In the genomic region with DNA sequence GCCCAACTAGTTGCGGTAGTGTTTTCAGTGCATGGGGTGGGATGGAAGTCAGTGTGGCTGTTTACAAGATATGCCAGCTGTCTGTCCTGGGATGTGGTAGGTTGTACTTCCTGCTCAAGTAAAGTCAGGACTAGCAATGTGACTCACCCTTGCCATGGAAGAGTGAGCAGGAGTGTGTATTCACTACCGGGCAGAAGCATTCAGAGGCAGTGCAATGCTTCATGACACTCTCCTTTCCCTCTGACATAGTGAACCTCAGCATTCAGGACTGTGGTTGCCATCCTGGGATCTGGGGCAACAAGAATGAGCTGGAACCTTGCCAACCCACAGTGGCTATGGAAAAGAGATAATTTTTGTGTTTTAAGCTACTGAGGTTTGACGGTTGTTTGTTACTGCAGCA, we compare ENCODE assay signal across 13 cellular contexts.
DNase-seq lines count a peak whose midpoint lies in the region; ATAC-seq lines count a peak whose summit lies in the region.
"Had no signal": no experiment of that assay in that cellular context is flagged by ENCODE, and none has a peak within 500 bp of the region (broad histone marks: within the 10 kb centered on the region; RNA-seq: fewer than 3 reads in every experiment).

No MANE protein-coding gene starts in this region.

- no peaks in the 10 kb centered on the region for H3K36me3 Mint-ChIP-seq in activated naive CD4-positive, alpha-beta T cell treated with anti-CD3 and anti-CD28 coated beads, Interleukin-2, amount 50 U/mL, for 72 hours

- no peak overlapping the region for H3K27ac Mint-ChIP-seq in activated naive CD4-positive, alpha-beta T cell treated with anti-CD3 and anti-CD28 coated beads, Interleukin-2, amount 50 U/mL, for 72 hours
- H3K27ac Mint-ChIP-seq: effector memory CD8-positive, alpha-beta T cell had no signal

- ATAC-seq in GM21381 (IDR thresholded peaks at IDR 0.05; ENCODE audit: unreplicated experiment) (peak; percentile 64), HG03521 (IDR thresholded peaks at IDR 0.05; ENCODE audit: unreplicated experiment) (peak; percentile 77)
- ATAC-seq in activated naive CD4-positive, alpha-beta T cell treated with anti-CD3 and anti-CD28 coated beads, Interleukin-2, amount 50 U/mL, for 72 hours, result no peak
- ATAC-seq: effector memory CD8-positive, alpha-beta T cell; left lobe of liver had no signal

- H3K9me3 Mint-ChIP-seq in activated naive CD4-positive, alpha-beta T cell treated with anti-CD3 and anti-CD28 coated beads, Interleukin-2, amount 50 U/mL, for 72 hours, result no peaks in the 10 kb centered on the region
- H3K9me3 Mint-ChIP-seq: effector memory CD8-positive, alpha-beta T cell had no signal

- DNase-seq in COLO668 (lab: John Stamatoyannopoulos, UW; ENCODE audit: unreplicated experiment), result peak; percentile 33
- DNase-seq in fibroblast of gingiva (ENCODE audit: low read depth), result peak; percentile 32
- no peak for DNase-seq in NCI-H1417 treated with DMSO at 0.1 percent for 48 hours (lab: John Stamatoyannopoulos, UW)
- no peak for DNase-seq in activated naive CD4-positive, alpha-beta T cell treated with anti-CD3 and anti-CD28 coated beads, Interleukin-2, amount 50 U/mL, for 72 hours (ENCODE audit: low spot score in 2 of 2)
- DNase-seq in NCI-H524 (lab: John Stamatoyannopoulos, UW), result no peak
- no peak for DNase-seq in cerebellar cortex (ENCODE audit: low spot score)
- DNase-seq: BE2C; effector memory CD8-positive, alpha-beta T cell; NCI-H524 treated with DMSO at 0.1 percent for 48 hours; stimulated activated naive CD4-positive, alpha-beta T cell had no signal

Comparison
In these comparisons a context has a peak if more than half of its experiments do, and no peak if none do; other contexts are left out.
1. DNase-seq: peak in COLO668 (single experiment) and fibroblast of gingiva (single experiment); none in NCI-H1417 treated with DMSO at 0.1 percent for 48 hours (single experiment), activated naive CD4-positive, alpha-beta T cell treated with anti-CD3 and anti-CD28 coated beads, Interleukin-2, amount 50 U/mL, for 72 hours (0 of 2), NCI-H524 (0 of 2) and cerebellar cortex (single experiment).
2. ATAC-seq: peak in GM21381 (single experiment) and HG03521 (single experiment); none in activated naive CD4-positive, alpha-beta T cell treated with anti-CD3 and anti-CD28 coated beads, Interleukin-2, amount 50 U/mL, for 72 hours (0 of 2).